Comparison of ENCODE assay signal across 1 cellular context in the genomic region with DNA sequence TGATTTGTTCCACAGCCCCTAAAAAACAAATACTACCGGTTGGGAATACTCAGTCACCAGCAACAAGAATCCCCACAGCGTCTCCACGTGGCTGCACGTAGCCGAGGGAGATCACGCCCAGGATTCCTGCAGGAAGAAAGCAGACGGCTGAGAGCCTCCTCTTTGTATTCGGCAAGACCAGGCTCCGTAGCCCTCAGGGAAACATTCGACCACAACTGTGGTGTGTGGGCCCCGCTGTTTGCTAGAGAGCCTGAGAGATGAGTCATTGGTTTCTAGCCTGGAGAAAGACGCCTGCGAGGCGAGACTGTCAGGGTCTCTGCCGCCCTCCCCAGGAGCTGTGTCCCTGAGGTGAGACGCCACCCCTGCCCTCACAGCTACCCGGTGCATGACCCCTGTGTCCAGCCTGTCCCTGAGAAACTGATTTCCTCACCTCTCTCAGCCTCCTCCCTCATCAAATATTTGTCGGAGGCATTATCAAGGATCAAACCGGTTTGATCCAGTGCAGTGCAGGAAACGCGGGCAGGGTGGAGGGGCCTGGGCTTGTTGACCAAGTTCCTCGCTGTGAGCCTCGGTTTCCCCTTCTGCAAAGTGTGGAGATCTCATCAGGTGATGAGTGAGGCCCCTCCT.
TF ChIP-seq lines count a peak whose summit lies in the region.

No MANE protein-coding gene starts in this region.

TF ChIP-seq in IMR-90, 13 proteins besides CTCF, POLR2A, EP300 and RAD21:
- no peak for TF ChIP-seq MAZ (IDR thresholded peaks at IDR 0.05; ENCODE audit: borderline replicate concordance, low read depth, low read length)
- no peak for TF ChIP-seq NFE2L2 (IDR thresholded peaks at IDR 0.05; ENCODE audit: low read depth, low read length)
- TF ChIP-seq BHLHE40 (IDR thresholded peaks at IDR 0.05; ENCODE audit: low read depth, low read length): peak; percentile 32; the same call in 1 of the 2 replicates
- peak; percentile 81 for TF ChIP-seq FOS (IDR thresholded peaks at IDR 0.05; ENCODE audit: low read depth, low read length)
- TF ChIP-seq, protein P1, sequence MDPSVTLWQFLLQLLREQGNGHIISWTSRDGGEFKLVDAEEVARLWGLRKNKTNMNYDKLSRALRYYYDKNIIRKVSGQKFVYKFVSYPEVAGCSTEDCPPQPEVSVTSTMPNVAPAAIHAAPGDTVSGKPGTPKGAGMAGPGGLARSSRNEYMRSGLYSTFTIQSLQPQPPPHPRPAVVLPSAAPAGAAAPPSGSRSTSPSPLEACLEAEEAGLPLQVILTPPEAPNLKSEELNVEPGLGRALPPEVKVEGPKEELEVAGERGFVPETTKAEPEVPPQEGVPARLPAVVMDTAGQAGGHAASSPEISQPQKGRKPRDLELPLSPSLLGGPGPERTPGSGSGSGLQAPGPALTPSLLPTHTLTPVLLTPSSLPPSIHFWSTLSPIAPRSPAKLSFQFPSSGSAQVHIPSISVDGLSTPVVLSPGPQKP (IDR thresholded peaks at IDR 0.05; ENCODE audit: borderline replicate concordance, low read depth, low read length): no peak
- TF ChIP-seq, protein P2, sequence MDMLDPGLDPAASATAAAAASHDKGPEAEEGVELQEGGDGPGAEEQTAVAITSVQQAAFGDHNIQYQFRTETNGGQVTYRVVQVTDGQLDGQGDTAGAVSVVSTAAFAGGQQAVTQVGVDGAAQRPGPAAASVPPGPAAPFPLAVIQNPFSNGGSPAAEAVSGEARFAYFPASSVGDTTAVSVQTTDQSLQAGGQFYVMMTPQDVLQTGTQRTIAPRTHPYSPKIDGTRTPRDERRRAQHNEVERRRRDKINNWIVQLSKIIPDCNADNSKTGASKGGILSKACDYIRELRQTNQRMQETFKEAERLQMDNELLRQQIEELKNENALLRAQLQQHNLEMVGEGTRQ (IDR thresholded peaks at IDR 0.05; ENCODE audit: low read depth, low read length): peak; percentile 60; the same call in 1 of the 2 replicates
- TF ChIP-seq SMC3 (IDR thresholded peaks at IDR 0.05; ENCODE audit: low read depth, low read length): peak; percentile 30; the same call in 1 of the 2 replicates
- peak; percentile 79 for TF ChIP-seq MXI1 (IDR thresholded peaks at IDR 0.05; ENCODE audit: borderline replicate concordance, low read depth, low read length)
- no peak for TF ChIP-seq CHD1 (IDR thresholded peaks at IDR 0.05; ENCODE audit: low read depth, low read length)
- TF ChIP-seq MAFK (IDR thresholded peaks at IDR 0.05; ENCODE audit: low read depth, low read length): no peak
